1 cellular context compared by ENCODE assay signal in the genomic region with DNA sequence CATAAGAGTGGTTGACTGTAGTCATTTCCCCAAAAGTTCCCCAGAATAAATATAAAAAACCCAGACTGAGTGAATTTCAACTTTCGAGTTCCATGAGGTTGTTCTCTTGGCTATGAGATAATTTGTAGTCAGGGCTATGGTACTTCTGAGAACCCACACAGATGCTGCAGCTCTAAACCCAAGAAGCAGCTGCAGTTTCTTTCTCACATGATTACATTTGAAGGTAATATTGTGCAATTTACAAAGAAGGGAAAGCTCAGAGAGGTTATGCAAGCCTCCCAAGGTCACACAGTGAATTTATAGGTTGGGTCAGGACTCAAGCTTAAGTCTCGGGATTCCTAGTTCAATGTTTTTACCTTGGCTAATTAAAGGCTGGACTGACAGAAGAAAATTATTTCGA.
TF ChIP-seq lines count a peak whose summit lies in the region.

No MANE protein-coding gene starts in this region.

TF ChIP-seq in SK-N-SH, 30 proteins besides CTCF, POLR2A, EP300 and RAD21 (continued from another document):
- TF ChIP-seq, protein P1, sequence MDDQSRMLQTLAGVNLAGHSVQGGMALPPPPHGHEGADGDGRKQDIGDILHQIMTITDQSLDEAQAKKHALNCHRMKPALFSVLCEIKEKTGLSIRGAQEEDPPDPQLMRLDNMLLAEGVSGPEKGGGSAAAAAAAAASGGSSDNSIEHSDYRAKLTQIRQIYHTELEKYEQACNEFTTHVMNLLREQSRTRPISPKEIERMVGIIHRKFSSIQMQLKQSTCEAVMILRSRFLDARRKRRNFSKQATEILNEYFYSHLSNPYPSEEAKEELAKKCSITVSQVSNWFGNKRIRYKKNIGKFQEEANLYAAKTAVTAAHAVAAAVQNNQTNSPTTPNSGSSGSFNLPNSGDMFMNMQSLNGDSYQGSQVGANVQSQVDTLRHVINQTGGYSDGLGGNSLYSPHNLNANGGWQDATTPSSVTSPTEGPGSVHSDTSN (IDR thresholded peaks at IDR 0.05), result no peak
- TF ChIP-seq MEF2A (IDR thresholded peaks at IDR 0.05; ENCODE audit: borderline replicate concordance, low read depth) (no peak), TAF1 (IDR thresholded peaks at IDR 0.05; ENCODE audit: borderline replicate concordance, low read depth, low read length) (no peak), FOXM1 (IDR thresholded peaks at IDR 0.05; ENCODE audit: low read depth) (no peak), NFIC (IDR thresholded peaks at IDR 0.05; ENCODE audit: borderline replicate concordance) (no peak), FOSL2 (IDR thresholded peaks at IDR 0.05; ENCODE audit: borderline replicate concordance, low read depth) (no peak), SIN3A (IDR thresholded peaks at IDR 0.05; ENCODE audit: borderline replicate concordance, low read depth, low read length) (no peak), ELF1 (IDR thresholded peaks at IDR 0.05) (no peak), NRF1 (IDR thresholded peaks at IDR 0.05; ENCODE audit: low read depth, low read length) (no peak), POLR2AphosphoS5 (IDR thresholded peaks at IDR 0.05; ENCODE audit: low read depth, low read length) (no peak), FOXJ3 (CRISPR knock-in tag; IDR thresholded peaks at IDR 0.05) (no peak)
- TF ChIP-seq, protein P2, sequence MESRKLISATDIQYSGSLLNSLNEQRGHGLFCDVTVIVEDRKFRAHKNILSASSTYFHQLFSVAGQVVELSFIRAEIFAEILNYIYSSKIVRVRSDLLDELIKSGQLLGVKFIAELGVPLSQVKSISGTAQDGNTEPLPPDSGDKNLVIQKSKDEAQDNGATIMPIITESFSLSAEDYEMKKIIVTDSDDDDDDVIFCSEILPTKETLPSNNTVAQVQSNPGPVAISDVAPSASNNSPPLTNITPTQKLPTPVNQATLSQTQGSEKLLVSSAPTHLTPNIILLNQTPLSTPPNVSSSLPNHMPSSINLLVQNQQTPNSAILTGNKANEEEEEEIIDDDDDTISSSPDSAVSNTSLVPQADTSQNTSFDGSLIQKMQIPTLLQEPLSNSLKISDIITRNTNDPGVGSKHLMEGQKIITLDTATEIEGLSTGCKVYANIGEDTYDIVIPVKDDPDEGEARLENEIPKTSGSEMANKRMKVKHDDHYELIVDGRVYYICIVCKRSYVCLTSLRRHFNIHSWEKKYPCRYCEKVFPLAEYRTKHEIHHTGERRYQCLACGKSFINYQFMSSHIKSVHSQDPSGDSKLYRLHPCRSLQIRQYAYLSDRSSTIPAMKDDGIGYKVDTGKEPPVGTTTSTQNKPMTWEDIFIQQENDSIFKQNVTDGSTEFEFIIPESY (IDR thresholded peaks at IDR 0.05; ENCODE audit: borderline replicate concordance, low read depth), result no peak
- TF ChIP-seq, protein P3, sequence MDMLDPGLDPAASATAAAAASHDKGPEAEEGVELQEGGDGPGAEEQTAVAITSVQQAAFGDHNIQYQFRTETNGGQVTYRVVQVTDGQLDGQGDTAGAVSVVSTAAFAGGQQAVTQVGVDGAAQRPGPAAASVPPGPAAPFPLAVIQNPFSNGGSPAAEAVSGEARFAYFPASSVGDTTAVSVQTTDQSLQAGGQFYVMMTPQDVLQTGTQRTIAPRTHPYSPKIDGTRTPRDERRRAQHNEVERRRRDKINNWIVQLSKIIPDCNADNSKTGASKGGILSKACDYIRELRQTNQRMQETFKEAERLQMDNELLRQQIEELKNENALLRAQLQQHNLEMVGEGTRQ (IDR thresholded peaks at IDR 0.05; ENCODE audit: borderline replicate concordance, low read depth, low read length), result no peak
- TF ChIP-seq, protein P4, sequence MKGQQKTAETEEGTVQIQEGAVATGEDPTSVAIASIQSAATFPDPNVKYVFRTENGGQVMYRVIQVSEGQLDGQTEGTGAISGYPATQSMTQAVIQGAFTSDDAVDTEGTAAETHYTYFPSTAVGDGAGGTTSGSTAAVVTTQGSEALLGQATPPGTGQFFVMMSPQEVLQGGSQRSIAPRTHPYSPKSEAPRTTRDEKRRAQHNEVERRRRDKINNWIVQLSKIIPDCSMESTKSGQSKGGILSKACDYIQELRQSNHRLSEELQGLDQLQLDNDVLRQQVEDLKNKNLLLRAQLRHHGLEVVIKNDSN (IDR thresholded peaks at IDR 0.05; ENCODE audit: borderline replicate concordance, low read depth), result no peak
